8 cellular contexts compared by ENCODE assay signal in genomic region chr10:122461729-122462532, GRCh38. TPM values are rescaled to one million over a fixed set of nuclear protein-coding genes. Genes with fewer than 3 reads are reported as not detected.
DNase-seq lines count a peak whose midpoint lies in the region; ATAC-seq and TF ChIP-seq lines count a peak whose summit lies in the region.

No MANE protein-coding gene starts in this region.

- peaks cover 55% of the 10 kb centered on the region for H3K27me3 Mint-ChIP-seq in CD8-positive, alpha-beta T cell (ENCODE audit: low read depth)
- peaks cover 83% of the 10 kb centered on the region for H3K27me3 Mint-ChIP-seq in nephron progenitor cell (ENCODE audit: low read depth, poor library complexity)

- no peak overlapping the region for H3K27ac ChIP-seq in CD8-positive, alpha-beta T cell (ENCODE audit: low read depth, low read length)
- H3K27ac ChIP-seq in SK-N-SH (ENCODE audit: low read depth in 2 of 2, low read length in 1 of 2) (peak overlapping the region in 1 of 2 experiments; percentile 57; a peak in 2 of 4 replicates), esophagus squamous epithelium (peak overlapping the region; percentile 67 to 90 (median 87)), Karpas-422 (ENCODE audit: low read length) (no peak overlapping the region)

- H4K20me1 ChIP-seq in SK-N-SH (ENCODE audit: insufficient read depth) (peaks cover 18% of the 10 kb centered on the region), Karpas-422 (ENCODE audit: insufficient read depth, low read depth, low read length) (no peaks in the 10 kb centered on the region)

- H3K4me1 ChIP-seq in CD8-positive, alpha-beta T cell (ENCODE audit: insufficient read depth, low read length) = peaks cover 17% of the 10 kb centered on the region
- H3K4me1 ChIP-seq in SK-N-SH (ENCODE audit: control insufficient read depth in 1 of 2, insufficient read depth in 2 of 2, low read depth in 1 of 2, low read length in 1 of 2) (peaks cover 5 to 19% of the 10 kb centered on the region in 2 experiments; a peak in 2 of 4 replicates), esophagus squamous epithelium (peaks cover 7 to 46% (median 12%) of the 10 kb centered on the region in 3 donors), Karpas-422 (ENCODE audit: low read length) (no peaks in the 10 kb centered on the region)

- H3K27me3 ChIP-seq in CD8-positive, alpha-beta T cell (ENCODE audit: insufficient read depth, low read length) = peaks cover 21% of the 10 kb centered on the region
- no peaks in the 10 kb centered on the region for H3K27me3 ChIP-seq in SK-N-SH (ENCODE audit: insufficient read depth)
- H3K27me3 ChIP-seq in esophagus squamous epithelium = peaks cover 0 to 67% (median 0%) of the 10 kb centered on the region in 4 donors
- H3K27me3 ChIP-seq in Karpas-422 (ENCODE audit: low read length) = no peaks in the 10 kb centered on the region

- no peak for TF ChIP-seq EP300 in SK-N-SH (IDR thresholded peaks at IDR 0.05; ENCODE audit: borderline replicate concordance in 1 of 2, low read depth in 1 of 2, low read length in 1 of 2)

- no peaks in the 10 kb centered on the region for H3K9me2 ChIP-seq in SK-N-SH
- H3K9me2 ChIP-seq in Karpas-422 (replicated peaks; ENCODE audit: insufficient read depth, low read length) = no peaks in the 10 kb centered on the region

- no peak overlapping the region for H3K27ac Mint-ChIP-seq in CD8-positive, alpha-beta T cell
- H3K27ac Mint-ChIP-seq in nephron progenitor cell = no peak overlapping the region

- no peaks in the 10 kb centered on the region for H3K9me3 ChIP-seq in CD8-positive, alpha-beta T cell (ENCODE audit: low read length)
- H3K9me3 ChIP-seq in SK-N-SH (no peaks in the 10 kb centered on the region), esophagus squamous epithelium (no peaks in the 10 kb centered on the region), Karpas-422 (ENCODE audit: low read length) (no peaks in the 10 kb centered on the region)

- peak overlapping the region; percentile 77 for H3K4me3 Mint-ChIP-seq in CD8-positive, alpha-beta T cell
- H3K4me3 Mint-ChIP-seq in nephron progenitor cell = peak overlapping the region; percentile 83

- no peaks in the 10 kb centered on the region for H3K9me3 Mint-ChIP-seq in CD8-positive, alpha-beta T cell
- no peaks in the 10 kb centered on the region for H3K9me3 Mint-ChIP-seq in nephron progenitor cell

- intact Hi-C loops in CD8-positive, alpha-beta T cell (cut with DNase I, micrococcal nuclease) = no loop called here
- intact Hi-C loops in esophagus squamous epithelium (cut with DNase I) = no loop called here

- 11% methylated on average over 11 of the region's 95 CpGs for WGBS in SK-N-SH (ENCODE audit: low lambda C conversion rate)
- 0% methylated on average over 5 to 6 of the region's 95 CpGs for WGBS in esophagus squamous epithelium, 2 donors

- H3K36me3 ChIP-seq in CD8-positive, alpha-beta T cell (ENCODE audit: insufficient read depth, low read length) = no peaks in the 10 kb centered on the region
- peaks cover 0 to 2% of the 10 kb centered on the region in 2 experiments for H3K36me3 ChIP-seq in SK-N-SH (replicated peaks in 1 of 2; ENCODE audit: control insufficient read depth in 1 of 2, insufficient read depth in 2 of 2, low read length in 1 of 2)
- H3K36me3 ChIP-seq in esophagus squamous epithelium = no peaks in the 10 kb centered on the region
- H3K36me3 ChIP-seq in Karpas-422 (ENCODE audit: insufficient read depth, low read length) = no peaks in the 10 kb centered on the region

- H3K4me2 ChIP-seq in SK-N-SH (peak overlapping the region; percentile 92), Karpas-422 (ENCODE audit: low read depth, low read length, poor library complexity, severe bottlenecking) (no peak overlapping the region)

- H2AFZ ChIP-seq in SK-N-SH (ENCODE audit: low read depth) (0 out of 2 replicates have a peak overlapping the region, but pooled peaks have one; percentile 68), Karpas-422 (ENCODE audit: low read length) (no peak overlapping the region)

- H3K36me3 Mint-ChIP-seq in CD8-positive, alpha-beta T cell = no peaks in the 10 kb centered on the region
- no peaks in the 10 kb centered on the region for H3K36me3 Mint-ChIP-seq in nephron progenitor cell (ENCODE audit: low read depth)

- DNase-seq in CD8-positive, alpha-beta T cell = no peak
- DNase-seq in SK-N-SH (no peak), esophagus squamous epithelium (lab: John Stamatoyannopoulos, UW) (no peak), nephron progenitor cell (peak; percentile 48), germinal center (ENCODE audit: low spot score) (no peak), Karpas-422 (no peak), RPMI8226 (no peak)

- no peak for ATAC-seq in CD8-positive, alpha-beta T cell
- no peak for ATAC-seq in HG02981 (IDR thresholded peaks at IDR 0.05; ENCODE audit: unreplicated experiment)

- TF ChIP-seq RAD21 in SK-N-SH (IDR thresholded peaks at IDR 0.05; ENCODE audit: low read length) = no peak

- H3F3A ChIP-seq in SK-N-SH (replicated peaks; ENCODE audit: insufficient read depth) = peaks cover 3% of the 10 kb centered on the region

- POLR2A ChIA-PET in CD8-positive, alpha-beta T cell (lab: Charles Lee) = interaction anchor here (0.6 kb wide), 1 partner anchor 104 kb away, joined by 4 read pairs; no protein-coding TSS in a partner anchor
- POLR2A ChIA-PET in SK-N-SH (lab: Yijun Ruan, JAX) = no interaction called here

- peak overlapping the region; percentile 58 for H3K4me3 ChIP-seq in CD8-positive, alpha-beta T cell (ENCODE audit: low read depth, low read length)
- H3K4me3 ChIP-seq in SK-N-SH (ENCODE audit: low read depth in 2 of 2, low read length in 1 of 2) = peak overlapping the region; percentile 65 to 81
- peak overlapping the region; percentile 47 to 86 (median 64) for H3K4me3 ChIP-seq in esophagus squamous epithelium
- H3K4me3 ChIP-seq in Karpas-422 (ENCODE audit: low read length) = no peak overlapping the region

- TF ChIP-seq POLR2A in esophagus squamous epithelium (IDR thresholded peaks at IDR 0.05) = peak in 1 of 4 donors; percentile 5

- TF ChIP-seq CTCF in CD8-positive, alpha-beta T cell (IDR thresholded peaks at IDR 0.05) = no peak
- TF ChIP-seq CTCF in SK-N-SH (IDR thresholded peaks at IDR 0.05) = no peak
- TF ChIP-seq CTCF in esophagus squamous epithelium (IDR thresholded peaks at IDR 0.05) = peak in 1 of 6 experiments; percentile 14
- no peak for TF ChIP-seq CTCF in nephron progenitor cell (IDR thresholded peaks at IDR 0.05)

- CTCF ChIA-PET in CD8-positive, alpha-beta T cell (lab: Charles Lee) = no interaction called here
- CTCF ChIA-PET in SK-N-SH (lab: Yijun Ruan, JAX) = interaction anchor here (1.4 to 1.7 kb wide), 4 partner anchors 27 to 163 kb away, joined by 3 to 5 read pairs (median 4); no protein-coding TSS in a partner anchor

- H3K4me1 Mint-ChIP-seq in CD8-positive, alpha-beta T cell (ENCODE audit: low read depth) = peaks cover 22% of the 10 kb centered on the region
- peaks cover 21% of the 10 kb centered on the region for H3K4me1 Mint-ChIP-seq in nephron progenitor cell

- H3K79me2 ChIP-seq in SK-N-SH (ENCODE audit: insufficient read depth) (peaks cover 51% of the 10 kb centered on the region), Karpas-422 (ENCODE audit: low read length) (no peaks in the 10 kb centered on the region)

- H3K9ac ChIP-seq in SK-N-SH (peak overlapping the region; percentile 74), Karpas-422 (ENCODE audit: low read length) (no peak overlapping the region)

TF ChIP-seq in SK-N-SH, 30 proteins besides CTCF, POLR2A, EP300 and RAD21:
- TF ChIP-seq FOXJ3 (CRISPR knock-in tag; IDR thresholded peaks at IDR 0.05) (no peak), FOSL2 (IDR thresholded peaks at IDR 0.05; ENCODE audit: borderline replicate concordance, low read depth) (no peak)
- TF ChIP-seq, protein P1, sequence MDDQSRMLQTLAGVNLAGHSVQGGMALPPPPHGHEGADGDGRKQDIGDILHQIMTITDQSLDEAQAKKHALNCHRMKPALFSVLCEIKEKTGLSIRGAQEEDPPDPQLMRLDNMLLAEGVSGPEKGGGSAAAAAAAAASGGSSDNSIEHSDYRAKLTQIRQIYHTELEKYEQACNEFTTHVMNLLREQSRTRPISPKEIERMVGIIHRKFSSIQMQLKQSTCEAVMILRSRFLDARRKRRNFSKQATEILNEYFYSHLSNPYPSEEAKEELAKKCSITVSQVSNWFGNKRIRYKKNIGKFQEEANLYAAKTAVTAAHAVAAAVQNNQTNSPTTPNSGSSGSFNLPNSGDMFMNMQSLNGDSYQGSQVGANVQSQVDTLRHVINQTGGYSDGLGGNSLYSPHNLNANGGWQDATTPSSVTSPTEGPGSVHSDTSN (IDR thresholded peaks at IDR 0.05) = no peak

RNA-seq across cellular contexts. Expression of gene HTRA1, which starts 0.6 kb away (rescaled TPM):
- total RNA-seq in CD8-positive, alpha-beta T cell = not detected
- 291 and 339 TPM in 2 replicates for polyA plus RNA-seq in SK-N-SH (2012; rRNA removed)
- 289 and 306 TPM in 2 replicates for polyA plus RNA-seq in SK-N-SH (2012; cell fraction: cytosol; rRNA removed)
- 141 and 235 TPM in 2 replicates for polyA plus RNA-seq in SK-N-SH (2012; cell fraction: nucleus; rRNA removed)
- total RNA-seq in esophagus squamous epithelium = 10 to 100 TPM in 3 of 4 donors, 1 to 10 TPM in 1; 6.3 to 62.2 (median 25.8) TPM
- not detected in 2 replicates for total RNA-seq in Karpas-422 (2014; rRNA removed; shearing (Covaris generic); ENCODE audit: low replicate concordance)

RNA-seq across cellular contexts. Expression of gene ARMS2, which starts 7.5 kb away (rescaled TPM):
- total RNA-seq in CD8-positive, alpha-beta T cell = not detected
- not detected in 2 replicates for polyA plus RNA-seq in SK-N-SH (2012; rRNA removed)
- 0.04 TPM in 1 of 2 replicates, not detected in the other for polyA plus RNA-seq in SK-N-SH (2012; cell fraction: cytosol; rRNA removed)
- not detected in 2 replicates for polyA plus RNA-seq in SK-N-SH (2012; cell fraction: nucleus; rRNA removed)
- not detected for total RNA-seq in esophagus squamous epithelium
- total RNA-seq in Karpas-422 (2014; rRNA removed; shearing (Covaris generic); ENCODE audit: low replicate concordance) = not detected in 2 replicates

Comparison
In these comparisons a context has a peak if more than half of its experiments do, and no peak if none do; other contexts are left out.
1. H3K27ac ChIP-seq: peak in esophagus squamous epithelium (4 of 4); none in CD8-positive, alpha-beta T cell (single experiment) and Karpas-422 (single experiment).